ENCODE assay signal across 8 cellular contexts in the genomic region with DNA sequence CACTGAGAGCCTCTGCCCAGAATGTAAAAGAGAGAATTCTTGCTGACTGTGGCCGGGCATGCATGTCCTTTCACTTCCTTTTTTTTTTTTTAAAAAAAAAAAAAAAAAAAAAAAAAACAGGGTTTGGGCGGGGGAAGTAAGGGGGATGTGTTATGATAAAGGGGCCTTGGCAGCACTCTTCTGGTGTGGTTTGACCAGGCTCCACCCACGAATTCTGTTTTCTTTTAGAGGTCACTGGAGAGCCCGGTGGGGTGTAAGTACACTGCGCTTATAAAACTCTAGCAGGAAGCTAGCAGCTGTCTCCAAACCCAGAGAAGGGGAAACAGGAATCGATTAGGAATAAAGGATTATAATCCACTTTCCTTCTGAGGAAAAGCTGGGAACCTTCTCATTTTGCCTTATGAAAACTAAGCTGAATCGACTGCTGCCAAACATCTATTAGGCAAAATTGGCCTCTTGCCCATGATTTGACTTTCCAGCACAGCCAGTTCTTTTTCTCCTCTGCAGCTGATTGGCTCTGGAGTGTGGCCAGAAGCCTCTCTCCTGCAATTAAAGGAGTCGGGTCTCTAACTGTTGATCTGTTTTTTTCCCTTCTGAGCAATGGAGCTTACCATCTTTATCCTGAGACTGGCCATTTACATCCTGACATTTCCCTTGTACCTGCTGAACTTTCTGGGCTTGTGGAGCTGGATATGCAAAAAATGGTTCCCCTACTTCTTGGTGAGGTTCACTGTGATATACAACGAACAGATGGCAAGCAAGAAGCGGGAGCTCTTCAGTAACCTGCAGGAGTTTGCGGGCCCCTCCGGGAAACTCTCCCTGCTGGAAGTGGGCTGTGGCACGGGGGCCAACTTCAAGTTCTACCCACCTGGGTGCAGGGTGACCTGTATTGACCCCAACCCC. TPM values are rescaled to one million over a fixed set of nuclear protein-coding genes. Genes with fewer than 3 reads are reported as not detected.
DNase-seq lines count a peak whose midpoint lies in the region; ATAC-seq and TF ChIP-seq lines count a peak whose summit lies in the region.

No MANE protein-coding gene starts in this region.

- TF ChIP-seq CTCF in DOHH2 (IDR thresholded peaks at IDR 0.05; ENCODE audit: low read depth, low read length, poor library complexity, severe bottlenecking) (no peak), GM20000 (IDR thresholded peaks at IDR 0.05; ENCODE audit: extremely low read depth, missing control alignments) (no peak)

- H4K20me1 ChIP-seq in DOHH2 (ENCODE audit: control insufficient read depth, insufficient read depth, low read depth, low read length) = no peaks in the 10 kb centered on the region

- H3K9me3 ChIP-seq in DOHH2 (ENCODE audit: control insufficient read depth, insufficient read depth, low read length) (no peaks in the 10 kb centered on the region), adipocyte (ENCODE audit: control insufficient read depth, low read length) (no peaks in the 10 kb centered on the region)

- peak overlapping the region; percentile 93 for H3K27ac ChIP-seq in DOHH2 (ENCODE audit: low read depth, low read length)

- peak overlapping the region; percentile 99 for H3K9ac ChIP-seq in adipocyte (ENCODE audit: low read length)

- intact Hi-C loops in Right ventricle myocardium superior (cut with DNase I) = loop anchor here (5.0 kb wide), 1 partner anchor 92 kb away; no protein-coding TSS in a partner anchor

- H3K36me3 ChIP-seq in DOHH2 (ENCODE audit: control insufficient read depth, low read length) (no peaks in the 10 kb centered on the region), adipocyte (ENCODE audit: control insufficient read depth, insufficient read depth, low read length, severe bottlenecking) (peaks cover 1% of the 10 kb centered on the region)

- peak; percentile 76 for DNase-seq in GM20000 (ENCODE audit: low spot score)
- peak; percentile 76 for DNase-seq in NCI-H524 treated with DMSO at 0.1 percent for 48 hours (lab: John Stamatoyannopoulos, UW)
- DNase-seq in adipocyte (ENCODE audit: low read depth) = peak; percentile 93
- DNase-seq in Right ventricle myocardium superior = peak; percentile 92
- DNase-seq in occipital lobe (lab: John Stamatoyannopoulos, UW) = peak; percentile 72
- DNase-seq in activated effector memory CD4-positive, alpha-beta T cell treated with Interleukin-2 at 50 U/mL for 16 hours = no peak

- H3F3A ChIP-seq in DOHH2 (ENCODE audit: control insufficient read depth, insufficient read depth) = peaks cover 19% of the 10 kb centered on the region

- H3K27me3 ChIP-seq in DOHH2 (ENCODE audit: control insufficient read depth, low read length) (no peaks in the 10 kb centered on the region), adipocyte (replicated peaks; ENCODE audit: control insufficient read depth, insufficient read depth, low read length) (no peaks in the 10 kb centered on the region)

- H3K9me2 ChIP-seq in DOHH2 (replicated peaks; ENCODE audit: control insufficient read depth, low read length) = no peaks in the 10 kb centered on the region

- peak overlapping the region; percentile 84 for H3K4me2 ChIP-seq in DOHH2 (ENCODE audit: low read length)

- H3K4me3 ChIP-seq in DOHH2 (ENCODE audit: low read length) (peak overlapping the region; percentile 70), adipocyte (ENCODE audit: low read length) (peak overlapping the region; percentile 99)

- no peaks in the 10 kb centered on the region for H3K79me2 ChIP-seq in DOHH2 (ENCODE audit: control insufficient read depth, low read length)

- peaks cover 62% of the 10 kb centered on the region for H3K4me1 ChIP-seq in DOHH2 (ENCODE audit: control insufficient read depth, low read length)
- peaks cover 34% of the 10 kb centered on the region for H3K4me1 ChIP-seq in adipocyte (ENCODE audit: control insufficient read depth, insufficient read depth, low read length)

- ATAC-seq in HG03565 (IDR thresholded peaks at IDR 0.05; ENCODE audit: unreplicated experiment) (peak; percentile 74), Right ventricle myocardium superior (ENCODE audit: poor library complexity) (peak; percentile 91)

RNA-seq across cellular contexts. Expression of a gene that starts 27.7 kb away (rescaled TPM):
- total RNA-seq in Right ventricle myocardium superior (not detected), occipital lobe (not detected)
